10 cellular contexts compared by ENCODE assay signal in genomic region chr12:121059031-121059898, GRCh38. TPM values are rescaled to one million over a fixed set of nuclear protein-coding genes. Genes with fewer than 3 reads are reported as not detected.
DNase-seq lines count a peak whose midpoint lies in the region; ATAC-seq, FAIRE-seq and TF ChIP-seq lines count a peak whose summit lies in the region.
"Had no signal": no experiment of that assay in that cellular context is flagged by ENCODE, and none has a peak within 500 bp of the region (broad histone marks: within the 10 kb centered on the region; RNA-seq: fewer than 3 reads in every experiment).

No MANE protein-coding gene starts in this region.

- H3K36me3 Mint-ChIP-seq in activated T-helper 17 cell treated with anti-CD3 and anti-CD28 coated beads, Interleukin-2, amount 50 U/mL, for 72 hours (ENCODE audit: low read depth) = no peaks in the 10 kb centered on the region

- H3K4me3 ChIP-seq in neutrophil (ENCODE audit: low read depth in 1 of 2, low read length in 1 of 2) (peak overlapping the region in 1 of 2 experiments; percentile 49), thyroid gland (replicated peaks in 1 of 3) (no peak overlapping the region), kidney (ENCODE audit: low read length in 2 of 2) (peak overlapping the region in 1 of 2 donors; percentile 56)

- no peak overlapping the region for H3K9ac ChIP-seq in kidney (ENCODE audit: low read length in 2 of 2)

- intact Hi-C loops in thyroid gland (cut with DNase I) (no loop called here), kidney (cut with DNase I) (no loop called here)

- ATAC-seq in GM18867 (IDR thresholded peaks at IDR 0.05; ENCODE audit: unreplicated experiment) = peak; percentile 7
- peak; percentile 13 for ATAC-seq in HG02588 (IDR thresholded peaks at IDR 0.05; ENCODE audit: unreplicated experiment)
- ATAC-seq in activated T-helper 17 cell treated with anti-CD3 and anti-CD28 coated beads, Interleukin-2, amount 50 U/mL, for 72 hours (replicated peaks) = no peak

- H3K9me3 ChIP-seq in neutrophil = no peaks in the 10 kb centered on the region
- H3K9me3 ChIP-seq in thyroid gland = no peaks in the 10 kb centered on the region
- H3K9me3 ChIP-seq in kidney (ENCODE audit: control insufficient read depth in 1 of 2, low read length in 2 of 2) = no peaks in the 10 kb centered on the region

- peaks cover 9% of the 10 kb centered on the region for H3K4me1 Mint-ChIP-seq in activated T-helper 17 cell treated with anti-CD3 and anti-CD28 coated beads, Interleukin-2, amount 50 U/mL, for 72 hours

- H3K4me3 Mint-ChIP-seq in activated T-helper 17 cell treated with anti-CD3 and anti-CD28 coated beads, Interleukin-2, amount 50 U/mL, for 72 hours = peak overlapping the region; percentile 80

- H3K36me3 ChIP-seq in neutrophil (no peaks in the 10 kb centered on the region), thyroid gland (no peaks in the 10 kb centered on the region), kidney (ENCODE audit: control insufficient read depth in 1 of 2, insufficient read depth in 2 of 2, low read length in 2 of 2) (no peaks in the 10 kb centered on the region)
- H3K36me3 ChIP-seq: WERI-Rb-1 had no signal

- no peaks in the 10 kb centered on the region for H3K27me3 Mint-ChIP-seq in activated T-helper 17 cell treated with anti-CD3 and anti-CD28 coated beads, Interleukin-2, amount 50 U/mL, for 72 hours

- H3K27me3 ChIP-seq in neutrophil (no peaks in the 10 kb centered on the region), thyroid gland (no peaks in the 10 kb centered on the region)

- H3K27ac ChIP-seq in neutrophil (peak overlapping the region; percentile 83), thyroid gland (peak overlapping the region in 1 of 3 donors; percentile 56), kidney (ENCODE audit: low read depth in 2 of 2, low read length in 2 of 2) (no peak overlapping the region)
- H3K27ac ChIP-seq: WERI-Rb-1 had no signal

- no peak for TF ChIP-seq POLR2A in thyroid gland (IDR thresholded peaks at IDR 0.05)

- TF ChIP-seq CTCF in neutrophil (IDR thresholded peaks at IDR 0.05) (no peak), thyroid gland (IDR thresholded peaks at IDR 0.05) (no peak), kidney (IDR thresholded peaks at IDR 0.05; ENCODE audit: borderline replicate concordance, extremely low read depth, insufficient read depth) (no peak)

- no peaks in the 10 kb centered on the region for H3K9me3 Mint-ChIP-seq in activated T-helper 17 cell treated with anti-CD3 and anti-CD28 coated beads, Interleukin-2, amount 50 U/mL, for 72 hours

- 82 to 87% methylated on average over 10 of the region's 10 CpGs for WGBS in thyroid gland, 2 donors

- no peak for DNase-seq in DMS53 (lab: John Stamatoyannopoulos, UW)
- DNase-seq in thyroid gland = no peak
- no peak for DNase-seq in kidney
- DNase-seq in NCI-H1930 (lab: John Stamatoyannopoulos, UW) = no peak
- DNase-seq: NCI-H446, WERI-Rb-1 had no signal

- no peak for FAIRE-seq in kidney (lab: Jason Lieb, UNC)

- H3K4me1 ChIP-seq in neutrophil (ENCODE audit: control insufficient read depth in 1 of 2, insufficient read depth in 1 of 2, low read depth in 1 of 2, low read length in 1 of 2) (peaks cover 8 to 11% of the 10 kb centered on the region in 2 experiments), thyroid gland (peaks cover 8 to 11% of the 10 kb centered on the region in 2 donors), kidney (ENCODE audit: control insufficient read depth in 1 of 2, insufficient read depth in 1 of 2, low read depth in 1 of 2, low read length in 2 of 2) (peaks cover 0 to 4% of the 10 kb centered on the region in 2 donors)

- H3K27ac Mint-ChIP-seq in activated T-helper 17 cell treated with anti-CD3 and anti-CD28 coated beads, Interleukin-2, amount 50 U/mL, for 72 hours = peak overlapping the region; percentile 92

RNA-seq across cellular contexts. Expression of gene OASL, which starts 20.2 kb away (rescaled TPM):
- 1 to 10 TPM; 4.0 to 5.2 TPM for total RNA-seq in activated T-helper 17 cell treated with anti-CD3 and anti-CD28 coated beads, Interleukin-2, amount 50 U/mL, for 72 hours
- total RNA-seq in thyroid gland (1 to 10 TPM in 1 of 4 donors, under 1 TPM in 3; 0.20 to 1.4 (median 0.49) TPM), kidney (1.0 TPM)
- polyA plus RNA-seq in kidney (ENCODE audit: insufficient read depth, low read depth, low replicate concordance) = 1.0 TPM

RNA-seq across cellular contexts. Expression of gene C12orf43, which starts 43.0 kb away (rescaled TPM):
- 10 to 100 TPM; 15.6 to 26.8 TPM for total RNA-seq in activated T-helper 17 cell treated with anti-CD3 and anti-CD28 coated beads, Interleukin-2, amount 50 U/mL, for 72 hours
- 10 to 100 TPM; 11.3 to 15.8 (median 13.0) TPM for total RNA-seq in thyroid gland
- total RNA-seq in kidney = 15.6 TPM
- polyA plus RNA-seq in kidney (ENCODE audit: insufficient read depth, low read depth, low replicate concordance) = 10.3 TPM
